Comparison of ENCODE assay signal across 34 cellular contexts in the genomic region with DNA sequence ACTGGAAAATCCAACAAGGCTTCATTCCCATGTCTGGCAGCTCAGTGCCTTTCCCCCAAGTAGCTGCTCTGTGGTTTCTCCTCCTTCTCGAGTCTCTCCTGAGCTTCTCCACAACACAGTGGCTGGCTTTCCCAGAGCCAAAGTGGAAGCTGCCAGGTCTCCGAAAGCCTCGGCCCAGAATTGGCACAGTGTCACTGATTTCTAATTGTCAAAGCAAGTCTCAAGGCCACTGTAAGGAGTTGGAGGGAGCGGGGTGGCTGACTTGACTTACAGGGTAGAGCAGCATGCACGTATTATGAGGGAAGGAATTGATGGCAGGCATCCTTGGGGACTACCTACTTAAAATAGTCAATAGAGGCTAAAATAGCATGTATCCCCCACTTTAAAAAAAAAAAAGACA.
"Had no signal": no experiment of that assay in that cellular context is flagged by ENCODE, and none has a peak within 500 bp of the region (broad histone marks: within the 10 kb centered on the region; RNA-seq: fewer than 3 reads in every experiment).

No MANE protein-coding gene starts in this region.

- H3K4me1 ChIP-seq: breast epithelium had no signal

- H3K27ac Mint-ChIP-seq: activated CD4-positive, alpha-beta memory T cell treated with anti-CD3 and anti-CD28 coated beads, Interleukin-2, amount 10 ng/mL, durations not matched to agents 7 days and 5 days; activated CD4-positive, alpha-beta T cell treated with anti-CD3 and anti-CD28 coated beads for 36 hours; activated CD4-positive, alpha-beta T cell treated with anti-CD3 and anti-CD28 coated beads, Interleukin-2, amount 10 ng/mL, durations not matched to agents 7 days and 5 days; activated CD8-positive, alpha-beta memory T cell treated with anti-CD3 and anti-CD28 coated beads, Interleukin-2, amount 10 ng/mL, durations not matched to agents 7 days and 5 days; activated CD8-positive, alpha-beta T cell treated with anti-CD3 and anti-CD28 coated beads, Interleukin-2, amount 10 ng/mL, durations not matched to agents 7 days and 5 days; activated naive CD4-positive, alpha-beta T cell treated with anti-CD3 and anti-CD28 coated beads, Interleukin-2, amount 10 ng/mL, durations not matched to agents 7 days and 5 days; activated naive CD4-positive, alpha-beta T cell treated with anti-CD3 and anti-CD28 coated beads, Interleukin-2, amount 50 U/mL, for 24 hours; activated naive CD8-positive, alpha-beta T cell; activated naive CD8-positive, alpha-beta T cell treated with anti-CD3 and anti-CD28 coated beads, Interleukin-2, amount 10 ng/mL, durations not matched to agents 7 days and 5 days; activated naive CD8-positive, alpha-beta T cell treated with anti-CD3 and anti-CD28 coated beads, Interleukin-2, amount 50 U/mL, for 24 hours; activated T-cell treated with anti-CD3 and anti-CD28 coated beads, Interleukin-2, amount 50 U/mL, for 24 hours; activated T-helper 2 cell treated with anti-CD3 and anti-CD28 coated beads, Interferon-gamma antibody, Interleukin-2, Interleukin-4, amounts not matched to agents 10 μg/mL and 5 μg/mL and 100 μg/mL, durations not matched to agents 14 hours and 24 hours and 36 hours; T-helper 1 cell treated with Interleukin-12 subunit alpha and Interleukin-12 subunit beta and Interleukin-4 antibody, amounts not matched to agents 30 μg/mL and 1 μg/mL, for 36 hours; T-helper 2 cell treated with Interferon-gamma antibody and Interleukin-4, amounts not matched to agents 5 μg/mL and 100 μg/mL, for 36 hours; WTC11 had no signal

- H3K36me3 Mint-ChIP-seq: activated CD8-positive, alpha-beta memory T cell treated with anti-CD3 and anti-CD28 coated beads, Interleukin-2, amount 10 ng/mL, durations not matched to agents 7 days and 5 days; activated naive CD4-positive, alpha-beta T cell treated with anti-CD3 and anti-CD28 coated beads, Interleukin-2, amount 10 ng/mL, durations not matched to agents 7 days and 5 days; activated naive CD4-positive, alpha-beta T cell treated with anti-CD3 and anti-CD28 coated beads, Interleukin-2, amount 50 U/mL, for 24 hours; activated naive CD8-positive, alpha-beta T cell; activated naive CD8-positive, alpha-beta T cell treated with anti-CD3 and anti-CD28 coated beads, Interleukin-2, amount 10 ng/mL, durations not matched to agents 7 days and 5 days; WTC11 had no signal

- H3K27me3 ChIP-seq: body of pancreas, brain microvascular endothelial cell, breast epithelium had no signal

- H3K27ac ChIP-seq: body of pancreas, brain microvascular endothelial cell, breast epithelium, VCaP had no signal

- DNase-seq: activated CD4-positive, alpha-beta memory T cell treated with anti-CD3 and anti-CD28 coated beads, Interleukin-2, amount 10 ng/mL, durations not matched to agents 7 days and 5 days; activated CD4-positive, alpha-beta T cell treated with anti-CD3 and anti-CD28 coated beads for 1 hour; activated CD4-positive, alpha-beta T cell treated with anti-CD3 and anti-CD28 coated beads for 36 hours; activated CD4-positive, alpha-beta T cell treated with anti-CD3 and anti-CD28 coated beads for 48 hours; activated CD4-positive, alpha-beta T cell treated with anti-CD3 and anti-CD28 coated beads, Interleukin-2, amount 10 ng/mL, durations not matched to agents 7 days and 5 days; activated CD4-positive, alpha-beta T cell treated with anti-CD3 and anti-CD28 coated beads, Interleukin-2, amount 50 U/mL, for 48 hours; activated CD4-positive, CD25-positive, alpha-beta regulatory T cell; activated CD8-positive, alpha-beta memory T cell treated with anti-CD3 and anti-CD28 coated beads for 24 hours; activated CD8-positive, alpha-beta memory T cell treated with anti-CD3 and anti-CD28 coated beads, Interleukin-2, amount 10 ng/mL, durations not matched to agents 7 days and 5 days; activated CD8-positive, alpha-beta memory T cell treated with anti-CD3 and anti-CD28 coated beads, Interleukin-2, amount 50 U/mL, for 48 hours; activated CD8-positive, alpha-beta T cell treated with anti-CD3 and anti-CD28 coated beads, Interleukin-2, amount 10 ng/mL, durations not matched to agents 7 days and 5 days; activated effector memory CD4-positive, alpha-beta T cell treated with Interleukin-2 at 50 U/mL for 16 hours; activated gamma-delta T cell; activated naive CD4-positive, alpha-beta T cell treated with anti-CD3 and anti-CD28 coated beads, Interleukin-2, amount 10 ng/mL, durations not matched to agents 7 days and 5 days; activated naive CD4-positive, alpha-beta T cell treated with Interleukin-2 at 50 U/mL for 16 hours; activated naive CD8-positive, alpha-beta T cell treated with anti-CD3 and anti-CD28 coated beads, Interleukin-2, amount 10 ng/mL, durations not matched to agents 7 days and 5 days; activated naive CD8-positive, alpha-beta T cell treated with anti-CD3 and anti-CD28 coated beads, Interleukin-2, amount 50 U/mL, for 24 hours; activated T-cell treated with anti-CD3 and anti-CD28 coated beads, Interleukin-2, amount 50 U/mL, for 24 hours; activated T-cell treated with anti-CD3 and anti-CD28 coated beads, Interleukin-2, amount 50 U/mL, for 48 hours; amniotic stem cell; body of pancreas; brain microvascular endothelial cell; central memory CD4-positive, alpha-beta T cell; T-helper 1 cell; T-helper 2 cell; T-helper 9 cell had no signal

- H3K4me3 ChIP-seq: body of pancreas, breast epithelium had no signal

- H3K36me3 ChIP-seq: brain microvascular endothelial cell, breast epithelium had no signal

- H3K9me3 Mint-ChIP-seq: activated CD4-positive, alpha-beta memory T cell treated with anti-CD3 and anti-CD28 coated beads, Interleukin-2, amount 10 ng/mL, durations not matched to agents 7 days and 5 days; activated CD4-positive, alpha-beta T cell treated with anti-CD3 and anti-CD28 coated beads, Interleukin-2, amount 10 ng/mL, durations not matched to agents 7 days and 5 days; activated naive CD4-positive, alpha-beta T cell treated with anti-CD3 and anti-CD28 coated beads, Interleukin-2, amount 10 ng/mL, durations not matched to agents 7 days and 5 days; activated naive CD4-positive, alpha-beta T cell treated with anti-CD3 and anti-CD28 coated beads, Interleukin-2, amount 50 U/mL, for 24 hours; activated naive CD8-positive, alpha-beta T cell treated with anti-CD3 and anti-CD28 coated beads, Interleukin-2, amount 10 ng/mL, durations not matched to agents 7 days and 5 days; activated naive CD8-positive, alpha-beta T cell treated with anti-CD3 and anti-CD28 coated beads, Interleukin-2, amount 50 U/mL, for 24 hours; activated T-cell treated with anti-CD3 and anti-CD28 coated beads, Interleukin-2, amount 50 U/mL, for 24 hours; activated T-helper 2 cell treated with anti-CD3 and anti-CD28 coated beads, Interferon-gamma antibody, Interleukin-2, Interleukin-4, amounts not matched to agents 10 μg/mL and 5 μg/mL and 100 μg/mL, durations not matched to agents 14 hours and 24 hours and 36 hours; T-helper 1 cell treated with Interleukin-12 subunit alpha and Interleukin-12 subunit beta and Interleukin-4 antibody, amounts not matched to agents 30 μg/mL and 1 μg/mL, for 36 hours; T-helper 2 cell treated with Interferon-gamma antibody and Interleukin-4, amounts not matched to agents 5 μg/mL and 100 μg/mL, for 36 hours; WTC11 had no signal

- H3K9me3 ChIP-seq: body of pancreas, breast epithelium had no signal

- H3K4me3 Mint-ChIP-seq: activated CD4-positive, alpha-beta memory T cell treated with anti-CD3 and anti-CD28 coated beads, Interleukin-2, amount 10 ng/mL, durations not matched to agents 7 days and 5 days; activated CD4-positive, alpha-beta T cell treated with anti-CD3 and anti-CD28 coated beads for 36 hours; activated CD4-positive, alpha-beta T cell treated with anti-CD3 and anti-CD28 coated beads, Interleukin-2, amount 10 ng/mL, durations not matched to agents 7 days and 5 days; activated CD8-positive, alpha-beta memory T cell treated with anti-CD3 and anti-CD28 coated beads, Interleukin-2, amount 10 ng/mL, durations not matched to agents 7 days and 5 days; activated CD8-positive, alpha-beta T cell treated with anti-CD3 and anti-CD28 coated beads, Interleukin-2, amount 10 ng/mL, durations not matched to agents 7 days and 5 days; activated naive CD4-positive, alpha-beta T cell treated with anti-CD3 and anti-CD28 coated beads, Interleukin-2, amount 10 ng/mL, durations not matched to agents 7 days and 5 days; activated naive CD4-positive, alpha-beta T cell treated with anti-CD3 and anti-CD28 coated beads, Interleukin-2, amount 50 U/mL, for 24 hours; activated naive CD8-positive, alpha-beta T cell; activated naive CD8-positive, alpha-beta T cell treated with anti-CD3 and anti-CD28 coated beads, Interleukin-2, amount 10 ng/mL, durations not matched to agents 7 days and 5 days; activated naive CD8-positive, alpha-beta T cell treated with anti-CD3 and anti-CD28 coated beads, Interleukin-2, amount 50 U/mL, for 24 hours; activated T-cell treated with anti-CD3 and anti-CD28 coated beads, Interleukin-2, amount 50 U/mL, for 24 hours; T-helper 1 cell treated with Interleukin-12 subunit alpha and Interleukin-12 subunit beta and Interleukin-4 antibody, amounts not matched to agents 30 μg/mL and 1 μg/mL, for 36 hours; T-helper 2 cell treated with Interferon-gamma antibody and Interleukin-4, amounts not matched to agents 5 μg/mL and 100 μg/mL, for 36 hours; WTC11 had no signal
